In the genomic region with DNA sequence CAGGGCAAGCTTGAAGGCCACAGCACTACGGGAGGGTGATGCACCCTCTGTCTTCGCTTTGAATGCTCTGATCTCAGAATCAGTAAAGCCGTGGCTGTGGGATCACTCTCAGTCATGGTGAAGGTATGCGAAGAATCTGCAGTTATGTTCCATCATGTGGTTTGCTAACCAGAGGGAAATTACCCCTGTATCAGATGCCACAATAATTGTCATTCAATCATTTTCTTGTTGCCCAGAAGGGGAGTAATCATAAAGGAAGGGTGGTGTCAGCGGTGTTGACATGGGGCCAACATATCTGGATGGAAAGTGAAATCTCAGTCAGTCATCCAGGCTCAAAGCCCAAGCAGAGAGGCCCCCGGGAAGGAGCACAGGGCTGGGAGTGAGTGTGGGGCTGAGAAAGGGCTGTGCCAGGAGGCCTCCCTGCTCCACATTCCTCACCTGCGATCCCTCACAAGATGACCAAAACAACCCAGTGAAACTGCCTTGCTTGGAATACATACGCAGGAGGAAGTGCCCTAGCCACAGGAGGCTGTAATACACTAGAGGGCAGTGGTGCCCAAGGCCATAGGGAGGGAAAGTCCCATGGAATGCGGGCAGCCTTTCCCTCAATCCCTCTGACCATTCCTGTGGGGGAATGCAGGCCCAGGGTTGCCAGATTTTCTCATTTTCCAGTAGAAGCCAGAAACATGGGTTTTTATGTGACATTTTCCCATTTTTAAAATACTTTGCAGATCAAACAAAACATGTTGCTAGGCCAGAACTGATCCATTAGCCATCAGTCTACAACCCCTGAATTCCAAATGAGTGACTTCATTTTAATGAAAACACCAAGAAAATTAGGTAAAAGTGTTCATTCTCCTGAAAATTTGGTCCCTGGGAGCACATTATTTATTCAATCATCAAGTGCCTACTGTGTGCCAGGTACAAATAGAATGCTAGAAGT, we compare ENCODE assay signal across 8 cellular contexts.
A peak's percentile ranks its signal among the peaks of the same experiment; 100 is the strongest.
DNase-seq lines count a peak whose midpoint lies in the region; ATAC-seq and TF ChIP-seq lines count a peak whose summit lies in the region.

No MANE protein-coding gene starts in this region.

- no peaks in the 10 kb centered on the region for H3K36me3 Mint-ChIP-seq in osteocyte (ENCODE audit: unreplicated experiment)

- no peaks in the 10 kb centered on the region for H3K27me3 ChIP-seq in AG04450 (ENCODE audit: control insufficient read depth, insufficient read depth, low read length)
- no peaks in the 10 kb centered on the region for H3K27me3 ChIP-seq in PC-3 (ENCODE audit: low read length)
- no peaks in the 10 kb centered on the region for H3K27me3 ChIP-seq in esophagus squamous epithelium

- peak overlapping the region; percentile 48 for H2AFZ ChIP-seq in PC-3 (ENCODE audit: low read length)

- peak; percentile 83 for DNase-seq in AG04450 (ENCODE audit: low read depth, low spot score)
- peak; percentile 97 for DNase-seq in GM04503 (ENCODE audit: low read depth)
- DNase-seq in PC-3 = peak; percentile 97
- DNase-seq in esophagus squamous epithelium (lab: John Stamatoyannopoulos, UW) = no peak
- peak; percentile 89 for DNase-seq in osteocyte (ENCODE audit: extremely low spot score, unreplicated experiment)
- no peak for DNase-seq in activated CD8-positive, alpha-beta memory T cell treated with anti-CD3 and anti-CD28 coated beads for 24 hours

- H3K27ac ChIP-seq in AG04450 (ENCODE audit: low read depth, low read length) (peak overlapping the region; percentile 99), PC-3 (ENCODE audit: low read length) (peak overlapping the region; percentile 86), esophagus squamous epithelium (peak overlapping the region in 1 of 4 donors; percentile 61)

- 25 to 33% methylated on average over 8 to 9 of the region's 9 CpGs for WGBS in esophagus squamous epithelium, 2 donors

- H3K27ac Mint-ChIP-seq in osteocyte (ENCODE audit: unreplicated experiment) = peak overlapping the region; percentile 97

- POLR2A ChIA-PET in AG04450 (lab: Yijun Ruan, JAX) = no interaction called here
- POLR2A ChIA-PET in PC-3 (lab: Charles Lee; ENCODE audit: unreplicated experiment) = interaction anchor here (0.6 to 0.8 kb wide), 3 partner anchors 22 to 209 kb away, joined by 3 to 5 read pairs (median 3); no protein-coding TSS in a partner anchor

- CTCF ChIA-PET in AG04450 (lab: Charles Lee) = interaction anchor here (0.6 to 1.8 kb wide), 8 partner anchors 47 to 1605 kb away, joined by 3 to 12 read pairs (median 4); no protein-coding TSS in a partner anchor
- CTCF ChIA-PET in PC-3 (lab: Charles Lee) = interaction anchor here (0.6 kb wide), 1 partner anchor 50 kb away, joined by 3 read pairs; no protein-coding TSS in a partner anchor

- intact Hi-C loops in PC-3 (cut with micrococcal nuclease) (loop anchor here (1.0 to 10.0 kb wide), 6 partner anchors 36 to 409 kb away; no protein-coding TSS in a partner anchor), esophagus squamous epithelium (cut with DNase I) (no loop called here)

- TF ChIP-seq CTCF in AG04450 (IDR thresholded peaks at IDR 0.05; ENCODE audit: low read depth, low read length) = peak; percentile 74
- TF ChIP-seq CTCF in PC-3 (conservative IDR thresholded peaks at IDR 0.05; ENCODE audit: low read depth, low read length) = peak; percentile 84
- peak in 4 of 6 experiments; percentile 21 to 51 (median 40) for TF ChIP-seq CTCF in esophagus squamous epithelium (IDR thresholded peaks at IDR 0.05)
- TF ChIP-seq CTCF in osteocyte (IDR thresholded peaks at IDR 0.05) = peak; percentile 68

- peak overlapping the region; percentile 74 for H3K4me2 ChIP-seq in PC-3 (ENCODE audit: low read length)

- no peaks in the 10 kb centered on the region for H4K20me1 ChIP-seq in PC-3 (ENCODE audit: low read length)

- H3K79me2 ChIP-seq in PC-3 (ENCODE audit: low read length) = no peaks in the 10 kb centered on the region

- no TSS peak for BruUV-seq in PC-3 (replicated peaks; lab: Mats Ljungman, UMichigan)

- no peaks in the 10 kb centered on the region for H3K27me3 Mint-ChIP-seq in osteocyte (ENCODE audit: unreplicated experiment)

- peaks cover 9% of the 10 kb centered on the region for H3F3A ChIP-seq in PC-3 (ENCODE audit: low read length, unreplicated experiment)

- peaks cover 32% of the 10 kb centered on the region for H3K4me1 Mint-ChIP-seq in osteocyte (ENCODE audit: unreplicated experiment)

- H3K9ac ChIP-seq in PC-3 (ENCODE audit: low read length) = peak overlapping the region; percentile 27

- H3K4me3 ChIP-seq in AG04450 (ENCODE audit: low read depth, low read length) = peak overlapping the region; percentile 8; the same call in 1 of the 2 replicates
- peak overlapping the region; percentile 43; the same call in 1 of the 2 replicates for H3K4me3 ChIP-seq in PC-3 (ENCODE audit: low read length)
- H3K4me3 ChIP-seq in esophagus squamous epithelium = peak overlapping the region in 1 of 4 donors; percentile 30

- ATAC-seq in PC-3 (peak; percentile 89), GM19351 (IDR thresholded peaks at IDR 0.05; ENCODE audit: unreplicated experiment) (no peak), GM21576 (IDR thresholded peaks at IDR 0.05; ENCODE audit: unreplicated experiment) (no peak)

- no peaks in the 10 kb centered on the region for H3K9me2 ChIP-seq in PC-3 (replicated peaks; ENCODE audit: low read length)

- H3K4me3 Mint-ChIP-seq in osteocyte (ENCODE audit: unreplicated experiment) = peak overlapping the region; percentile 9

- H3K36me3 ChIP-seq in PC-3 (ENCODE audit: low read depth, low read length) = no peaks in the 10 kb centered on the region
- no peaks in the 10 kb centered on the region for H3K36me3 ChIP-seq in esophagus squamous epithelium

- no peak for TF ChIP-seq POLR2A in esophagus squamous epithelium (IDR thresholded peaks at IDR 0.05)

- H3K9me3 Mint-ChIP-seq in osteocyte (ENCODE audit: unreplicated experiment) = no peaks in the 10 kb centered on the region

- H3K4me1 ChIP-seq in PC-3 (ENCODE audit: insufficient read depth, low read length) (peaks cover 28% of the 10 kb centered on the region), esophagus squamous epithelium (peaks cover 0 to 12% (median 7%) of the 10 kb centered on the region in 3 donors)

- H3K9me3 ChIP-seq in AG04450 (ENCODE audit: control insufficient read depth, insufficient read depth, low read length) (no peaks in the 10 kb centered on the region), PC-3 (ENCODE audit: low read length) (no peaks in the 10 kb centered on the region), esophagus squamous epithelium (no peaks in the 10 kb centered on the region)

Comparison
In these comparisons a context has a peak if more than half of its experiments do, and no peak if none do; other contexts are left out.
1. DNase-seq: peak in AG04450 (single experiment), GM04503 (single experiment), PC-3 (single experiment) and osteocyte (single experiment); none in esophagus squamous epithelium (single experiment) and activated CD8-positive, alpha-beta memory T cell treated with anti-CD3 and anti-CD28 coated beads for 24 hours (single experiment).
2. Peak in every context shown above with its lines, with median percentiles within 50 percentile points of each other: CTCF ChIP-seq.